In genomic region chr10:8151086-8151485, GRCh38 we compare ENCODE assay signal across 7 cellular contexts.
"Had no signal": no experiment of that assay in that cellular context is flagged by ENCODE, and none has a peak within 500 bp of the region (broad histone marks: within the 10 kb centered on the region; RNA-seq: fewer than 3 reads in every experiment).

No MANE protein-coding gene starts in this region.

- H3K27ac ChIP-seq: HL-60 had no signal

- H3K9me3 Mint-ChIP-seq: GM23338, H9 had no signal

- H3K4me3 Mint-ChIP-seq: GM23338, H9, HFFc6, IgD-negative memory B cell had no signal

- ATAC-seq: GM23338, HepG2 had no signal

- H3K4me1 Mint-ChIP-seq: IgD-negative memory B cell had no signal

- DNase-seq: H9, HFFc6, KBM-7 had no signal

- H3K4me3 ChIP-seq: GM23338 had no signal

- H3K27ac Mint-ChIP-seq: GM23338, HFFc6, IgD-negative memory B cell had no signal

- H3K36me3 Mint-ChIP-seq: IgD-negative memory B cell had no signal
